Comparison of ENCODE assay signal across 16 cellular contexts in genomic region chr19:27745978-27746542, GRCh38.
DNase-seq lines count a peak whose midpoint lies in the region; ATAC-seq, FAIRE-seq and TF ChIP-seq lines count a peak whose summit lies in the region.
"Had no signal": no experiment of that assay in that cellular context is flagged by ENCODE, and none has a peak within 500 bp of the region (broad histone marks: within the 10 kb centered on the region; RNA-seq: fewer than 3 reads in every experiment).

No MANE protein-coding gene starts in this region.

- H3K9ac ChIP-seq in colonic mucosa (ENCODE audit: low read depth in 2 of 2, low read length in 2 of 2) (no peak overlapping the region), kidney (ENCODE audit: low read length in 2 of 2) (no peak overlapping the region)
- H3K9ac ChIP-seq: BLaER1 had no signal

- H3K4me1 ChIP-seq in SJCRH30 (peaks cover 5% of the 10 kb centered on the region), colonic mucosa (no peaks in the 10 kb centered on the region), suprapubic skin (no peaks in the 10 kb centered on the region), kidney (ENCODE audit: control insufficient read depth in 1 of 2, insufficient read depth in 1 of 2, low read depth in 1 of 2, low read length in 2 of 2) (no peaks in the 10 kb centered on the region)
- H3K4me1 ChIP-seq: BLaER1 had no signal

- intact Hi-C loops in colonic mucosa (cut with DNase I) (no loop called here), kidney (cut with DNase I) (no loop called here)

- no peak for TF ChIP-seq POLR2A in suprapubic skin (IDR thresholded peaks at IDR 0.05)

- WGBS in suprapubic skin, result 93% methylated on average over 11 of the region's 11 CpGs

- H3K36me3 ChIP-seq in SJCRH30 (no peaks in the 10 kb centered on the region), colonic mucosa (no peaks in the 10 kb centered on the region), suprapubic skin (no peaks in the 10 kb centered on the region), kidney (ENCODE audit: control insufficient read depth in 1 of 2, insufficient read depth in 2 of 2, low read length in 2 of 2) (peaks cover 0 to 2% of the 10 kb centered on the region in 2 donors)

- no peak for FAIRE-seq in kidney (lab: Jason Lieb, UNC)
- FAIRE-seq: H54 had no signal

- TF ChIP-seq EP300 in suprapubic skin (IDR thresholded peaks at IDR 0.05), result no peak

- H3K4me3 ChIP-seq in SJCRH30 (no peak overlapping the region), colonic mucosa (no peak overlapping the region), suprapubic skin (no peak overlapping the region), kidney (ENCODE audit: low read length in 2 of 2) (no peak overlapping the region)
- H3K4me3 ChIP-seq: BLaER1 had no signal

- no peak for DNase-seq in SJCRH30
- peak; percentile 9 for DNase-seq in colonic mucosa
- peak; percentile 49 for DNase-seq in mesenteric fat pad (ENCODE audit: low spot score)
- DNase-seq in suprapubic skin (ENCODE audit: low spot score in 2 of 2), result peak; percentile 17 to 34
- DNase-seq in hepatic stellate cell (ENCODE audit: low spot score), result no peak
- no peak for DNase-seq in kidney
- DNase-seq in stimulated activated CD4-positive, alpha-beta T cell treated with anti-CD3 and anti-CD28 coated beads, Interleukin-4, amount 100 ng/mL, for 1 hour, result no peak
- DNase-seq: CD8-positive, alpha-beta memory T cell; DMS 273 treated with DMSO at 0.1 percent for 48 hours; NCI-H1105 treated with DMSO at 0.1 percent for 48 hours; NCI-H2029; NCI-H2171 treated with DMSO at 0.1 percent for 48 hours; NCI-H774 had no signal

- H3K27me3 ChIP-seq in SJCRH30, result no peaks in the 10 kb centered on the region
- no peaks in the 10 kb centered on the region for H3K27me3 ChIP-seq in colonic mucosa
- no peaks in the 10 kb centered on the region for H3K27me3 ChIP-seq in suprapubic skin
- H3K27me3 ChIP-seq: BLaER1 had no signal

- no peak for ATAC-seq in GM21390 (IDR thresholded peaks at IDR 0.05; ENCODE audit: unreplicated experiment)

- H3K27ac ChIP-seq in SJCRH30 (peak overlapping the region; percentile 54), colonic mucosa (no peak overlapping the region), suprapubic skin (no peak overlapping the region), kidney (ENCODE audit: low read depth in 2 of 2, low read length in 2 of 2) (no peak overlapping the region)
- H3K27ac ChIP-seq: BLaER1 had no signal

- TF ChIP-seq CTCF in colonic mucosa (IDR thresholded peaks at IDR 0.05) (no peak), suprapubic skin (IDR thresholded peaks at IDR 0.05) (no peak), kidney (IDR thresholded peaks at IDR 0.05; ENCODE audit: borderline replicate concordance, extremely low read depth, insufficient read depth) (no peak)

- H3K9me3 ChIP-seq in SJCRH30 (replicated peaks) (no peaks in the 10 kb centered on the region), colonic mucosa (no peaks in the 10 kb centered on the region), suprapubic skin (no peaks in the 10 kb centered on the region), kidney (ENCODE audit: control insufficient read depth in 1 of 2, low read length in 2 of 2) (peaks cover 0 to 4% of the 10 kb centered on the region in 2 donors)

Comparison
In these comparisons a context has a peak if more than half of its experiments do, and no peak if none do; other contexts are left out.
1. DNase-seq: peak in colonic mucosa (single experiment), mesenteric fat pad (single experiment) and suprapubic skin (2 of 2); none in SJCRH30 (0 of 2), hepatic stellate cell (single experiment), kidney (single experiment) and stimulated activated CD4-positive, alpha-beta T cell treated with anti-CD3 and anti-CD28 coated beads, Interleukin-4, amount 100 ng/mL, for 1 hour (single experiment).